ENCODE assay signal across 1 cellular context in genomic region chr1:175040324-175040910, GRCh38.
TF ChIP-seq lines count a peak whose summit lies in the region.

No MANE protein-coding gene starts in this region.

TF ChIP-seq in HepG2, 621 proteins besides CTCF, POLR2A, EP300 and RAD21:
- TF ChIP-seq KDM5B (CRISPR knock-in tag; IDR thresholded peaks at IDR 0.05; ENCODE audit: borderline replicate concordance) (no peak), ONECUT2 (CRISPR knock-in tag; IDR thresholded peaks at IDR 0.05) (no peak), NCOA2 (CRISPR knock-in tag; IDR thresholded peaks at IDR 0.05) (no peak), TCF7 (IDR thresholded peaks at IDR 0.05; ENCODE audit: low read depth) (peak; percentile 84), PATZ1 (CRISPR knock-in tag; IDR thresholded peaks at IDR 0.05) (peak; percentile 96), HDAC1 (CRISPR knock-in tag; IDR thresholded peaks at IDR 0.05) (no peak), ZNF616 (CRISPR knock-in tag; IDR thresholded peaks at IDR 0.05; ENCODE audit: low read depth) (no peak), ZNF205 (CRISPR knock-in tag; IDR thresholded peaks at IDR 0.05) (no peak), GFI1 (CRISPR knock-in tag; IDR thresholded peaks at IDR 0.05; ENCODE audit: borderline replicate concordance) (no peak), FOXA1 (IDR thresholded peaks at IDR 0.05) (no peak), FOXA1 (CRISPR knock-in tag; IDR thresholded peaks at IDR 0.05) (peak; percentile 57), ARID5B (CRISPR knock-in tag; IDR thresholded peaks at IDR 0.05) (0 out of 2 replicates have a peak, but pooled peaks have one; percentile 27), ATM (IDR thresholded peaks at IDR 0.05; ENCODE audit: borderline replicate concordance) (no peak), ZNF572 (CRISPR knock-in tag; IDR thresholded peaks at IDR 0.05) (no peak), ZNF703 (CRISPR knock-in tag; IDR thresholded peaks at IDR 0.05; ENCODE audit: borderline replicate concordance) (no peak), SOX5 (CRISPR knock-in tag; IDR thresholded peaks at IDR 0.05; ENCODE audit: borderline replicate concordance) (peak; percentile 43; the same call in 1 of the 2 replicates), SOX6 (IDR thresholded peaks at IDR 0.05) (no peak), SOX6 (CRISPR knock-in tag; IDR thresholded peaks at IDR 0.05) (peak; percentile 60), HNRNPH1 (optimal IDR thresholded peaks at IDR 0.05; ENCODE audit: low read depth, low read length) (no peak), ZNF878 (CRISPR knock-in tag; IDR thresholded peaks at IDR 0.05) (no peak), ZBTB8A (CRISPR knock-in tag; IDR thresholded peaks at IDR 0.05; ENCODE audit: borderline replicate concordance, low read depth) (no peak), TFAP4 (IDR thresholded peaks at IDR 0.05; ENCODE audit: borderline replicate concordance, low read depth) (peak; percentile 98), MAFG (CRISPR knock-in tag; IDR thresholded peaks at IDR 0.05) (no peak), HMG20A (CRISPR knock-in tag; IDR thresholded peaks at IDR 0.05; ENCODE audit: borderline replicate concordance) (no peak), FOXP4 (CRISPR knock-in tag; IDR thresholded peaks at IDR 0.05) (no peak), MTA3 (CRISPR knock-in tag; IDR thresholded peaks at IDR 0.05) (no peak), MED13 (CRISPR knock-in tag; IDR thresholded peaks at IDR 0.05) (no peak), ZNF724P (CRISPR knock-in tag; IDR thresholded peaks at IDR 0.05; ENCODE audit: borderline replicate concordance) (no peak), SOX13 (IDR thresholded peaks at IDR 0.05) (0 out of 2 replicates have a peak, but pooled peaks have one; percentile 46), SOX13 (CRISPR knock-in tag; conservative IDR thresholded peaks at IDR 0.05 in 1 of 2, IDR thresholded peaks at IDR 0.05 in 1 of 2) (peak in 1 of 2 experiments; percentile 71; a peak in 2 of 4 replicates), MIXL1 (CRISPR knock-in tag; IDR thresholded peaks at IDR 0.05) (no peak), SMAD1 (CRISPR knock-in tag; IDR thresholded peaks at IDR 0.05; ENCODE audit: borderline replicate concordance, low read depth) (no peak), FOXA3 (CRISPR knock-in tag; IDR thresholded peaks at IDR 0.05) (peak; percentile 70), GRHL1 (CRISPR knock-in tag; conservative IDR thresholded peaks at IDR 0.05) (no peak)
